In the genomic region with DNA sequence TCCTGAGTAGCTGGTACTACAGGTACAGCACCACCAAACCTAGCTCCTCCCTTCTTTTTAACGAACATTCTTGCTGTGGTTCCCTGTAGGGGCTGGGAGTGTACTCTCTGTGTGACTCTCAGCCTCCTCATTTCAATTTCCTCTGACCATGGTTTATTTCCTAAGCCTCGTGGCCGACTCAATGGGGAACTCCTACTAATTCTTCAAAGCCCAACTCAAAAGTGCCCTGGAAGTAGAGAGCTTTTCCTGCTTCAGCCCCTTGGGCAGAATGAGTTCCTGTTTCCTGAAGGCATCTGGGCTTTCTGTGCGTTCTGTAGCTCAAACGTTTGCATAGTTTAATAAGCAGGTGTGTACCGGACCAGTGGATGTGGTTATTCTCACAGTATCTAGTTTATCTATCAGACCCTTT, we compare ENCODE assay signal across 14 cellular contexts.
DNase-seq lines count a peak whose midpoint lies in the region; TF ChIP-seq lines count a peak whose summit lies in the region.
"Had no signal": no experiment of that assay in that cellular context is flagged by ENCODE, and none has a peak within 500 bp of the region (broad histone marks: within the 10 kb centered on the region; RNA-seq: fewer than 3 reads in every experiment).

No MANE protein-coding gene starts in this region.

- H3K4me3 ChIP-seq in NB4 (ENCODE audit: low read depth, low read length) (no peak overlapping the region), uterus (no peak overlapping the region)
- H3K4me3 ChIP-seq: MG63, pancreas, suprapubic skin had no signal

- H3K9me3 Mint-ChIP-seq in activated naive CD4-positive, alpha-beta T cell treated with anti-CD3 and anti-CD28 coated beads, Interleukin-2, amount 10 ng/mL, durations not matched to agents 7 days and 5 days, result no peaks in the 10 kb centered on the region
- no peaks in the 10 kb centered on the region for H3K9me3 Mint-ChIP-seq in endothelial cell (ENCODE audit: unreplicated experiment)
- H3K9me3 Mint-ChIP-seq: activated T-helper 2 cell treated with anti-CD3 and anti-CD28 coated beads, Interferon-gamma antibody, Interleukin-2, Interleukin-4, amounts not matched to agents 10 μg/mL and 5 μg/mL and 100 μg/mL, durations not matched to agents 14 hours and 24 hours and 36 hours had no signal

- H3K27me3 ChIP-seq in uterus, result no peaks in the 10 kb centered on the region
- H3K27me3 ChIP-seq: MG63, pancreas had no signal

- H3K4me3 Mint-ChIP-seq in activated naive CD4-positive, alpha-beta T cell treated with anti-CD3 and anti-CD28 coated beads, Interleukin-2, amount 10 ng/mL, durations not matched to agents 7 days and 5 days, result peak overlapping the region; percentile 20
- no peak overlapping the region for H3K4me3 Mint-ChIP-seq in endothelial cell (ENCODE audit: unreplicated experiment)

- H3K36me3 Mint-ChIP-seq in activated naive CD4-positive, alpha-beta T cell treated with anti-CD3 and anti-CD28 coated beads, Interleukin-2, amount 10 ng/mL, durations not matched to agents 7 days and 5 days, result no peaks in the 10 kb centered on the region
- H3K36me3 Mint-ChIP-seq in endothelial cell (ENCODE audit: low read depth, unreplicated experiment), result peaks cover 5% of the 10 kb centered on the region

- H3K27ac ChIP-seq in uterus, result peak overlapping the region; percentile 59 to 82
- H3K27ac ChIP-seq: foreskin keratinocyte, pancreas, suprapubic skin had no signal

- TF ChIP-seq CTCF in NB4 (IDR thresholded peaks at IDR 0.05; ENCODE audit: low read depth, low read length) (no peak), endothelial cell (IDR thresholded peaks at IDR 0.05; ENCODE audit: unreplicated experiment) (no peak), uterus (IDR thresholded peaks at IDR 0.05) (no peak)

- H3K4me1 ChIP-seq in uterus, result peaks cover 0 to 16% of the 10 kb centered on the region in 2 donors
- H3K4me1 ChIP-seq: foreskin keratinocyte, pancreas had no signal

- H3K27ac Mint-ChIP-seq in activated naive CD4-positive, alpha-beta T cell treated with anti-CD3 and anti-CD28 coated beads, Interleukin-2, amount 10 ng/mL, durations not matched to agents 7 days and 5 days, result peak overlapping the region; percentile 59
- peak overlapping the region; percentile 80 for H3K27ac Mint-ChIP-seq in endothelial cell (ENCODE audit: unreplicated experiment)
- H3K27ac Mint-ChIP-seq: activated T-helper 2 cell treated with anti-CD3 and anti-CD28 coated beads, Interferon-gamma antibody, Interleukin-2, Interleukin-4, amounts not matched to agents 10 μg/mL and 5 μg/mL and 100 μg/mL, durations not matched to agents 14 hours and 24 hours and 36 hours had no signal

- H3K27me3 Mint-ChIP-seq in activated naive CD4-positive, alpha-beta T cell treated with anti-CD3 and anti-CD28 coated beads, Interleukin-2, amount 10 ng/mL, durations not matched to agents 7 days and 5 days, result peaks cover 51% of the 10 kb centered on the region
- peaks cover 19% of the 10 kb centered on the region for H3K27me3 Mint-ChIP-seq in endothelial cell (ENCODE audit: unreplicated experiment)

- intact Hi-C loops in uterus (cut with DNase I; ENCODE audit: low total_unique reads), result no loop called here

- no peak for DNase-seq in activated naive CD4-positive, alpha-beta T cell treated with anti-CD3 and anti-CD28 coated beads, Interleukin-2, amount 10 ng/mL, durations not matched to agents 7 days and 5 days
- DNase-seq in activated naive CD4-positive, alpha-beta T cell treated with anti-CD3 and anti-CD28 coated beads, Interleukin-2, amount 50 U/mL, for 16 hours, result no peak
- DNase-seq in NB4 (ENCODE audit: low read depth), result peak; percentile 76
- no peak for DNase-seq in endothelial cell (ENCODE audit: low spot score)
- DNase-seq in uterus, result no peak
- no peak for DNase-seq in iPS-NIHi7 (ENCODE audit: extremely low spot score)
- no peak for DNase-seq in NCI-H748 treated with DMSO at 0.1 percent for 48 hours (lab: John Stamatoyannopoulos, UW)
- DNase-seq in RPMI8226, result no peak
- DNase-seq: activated CD4-positive, alpha-beta T cell treated with anti-CD3 and anti-CD28 coated beads for 1 hour; foreskin keratinocyte; MG63; pancreas had no signal

- no peaks in the 10 kb centered on the region for H3K9me3 ChIP-seq in uterus
- H3K9me3 ChIP-seq: MG63, pancreas, suprapubic skin had no signal

- CTCF ChIA-PET in activated naive CD4-positive, alpha-beta T cell treated with anti-CD3 and anti-CD28 coated beads, Interleukin-2, amount 10 ng/mL, durations not matched to agents 7 days and 5 days (lab: Charles Lee), result interaction anchor here (0.9 to 1.3 kb wide), 2 partner anchors 10 to 12 kb away, joined by 4 to 7 read pairs; no protein-coding TSS in a partner anchor

- no peak for TF ChIP-seq POLR2A in NB4 (IDR thresholded peaks at IDR 0.05; ENCODE audit: extremely low read depth, insufficient read length)
- TF ChIP-seq POLR2A in uterus (IDR thresholded peaks at IDR 0.05), result no peak

- peaks cover 77% of the 10 kb centered on the region for H3K4me1 Mint-ChIP-seq in activated naive CD4-positive, alpha-beta T cell treated with anti-CD3 and anti-CD28 coated beads, Interleukin-2, amount 10 ng/mL, durations not matched to agents 7 days and 5 days
- H3K4me1 Mint-ChIP-seq in endothelial cell (ENCODE audit: unreplicated experiment), result peaks cover 42% of the 10 kb centered on the region

- no peaks in the 10 kb centered on the region for H3K36me3 ChIP-seq in uterus
- H3K36me3 ChIP-seq: MG63, pancreas, suprapubic skin had no signal
